ENCODE assay signal across 1 cellular context in genomic region chr11:66282468-66283455, GRCh38.
TF ChIP-seq lines count a peak whose summit lies in the region.

No MANE protein-coding gene starts in this region.

TF ChIP-seq in H1, 55 proteins besides CTCF, POLR2A, EP300 and RAD21:
- peak; percentile 97 to 99 for TF ChIP-seq SIN3A (conservative IDR thresholded peaks at IDR 0.05 in 1 of 2, IDR thresholded peaks at IDR 0.05 in 1 of 2; ENCODE audit: low read depth in 1 of 2, low read length in 2 of 2)
- peak; percentile 69 for TF ChIP-seq CREB1 (IDR thresholded peaks at IDR 0.05)
- peak; percentile 29 for TF ChIP-seq ASH2L (IDR thresholded peaks at IDR 0.05; ENCODE audit: low read length)
- no peak for TF ChIP-seq CHD1 (IDR thresholded peaks at IDR 0.05; ENCODE audit: low read depth, low read length)
- TF ChIP-seq JUND (IDR thresholded peaks at IDR 0.05; ENCODE audit: low read length): no peak
- TF ChIP-seq RFX5 (IDR thresholded peaks at IDR 0.05; ENCODE audit: borderline replicate concordance, low read depth, low read length): no peak
- TF ChIP-seq, protein P1, sequence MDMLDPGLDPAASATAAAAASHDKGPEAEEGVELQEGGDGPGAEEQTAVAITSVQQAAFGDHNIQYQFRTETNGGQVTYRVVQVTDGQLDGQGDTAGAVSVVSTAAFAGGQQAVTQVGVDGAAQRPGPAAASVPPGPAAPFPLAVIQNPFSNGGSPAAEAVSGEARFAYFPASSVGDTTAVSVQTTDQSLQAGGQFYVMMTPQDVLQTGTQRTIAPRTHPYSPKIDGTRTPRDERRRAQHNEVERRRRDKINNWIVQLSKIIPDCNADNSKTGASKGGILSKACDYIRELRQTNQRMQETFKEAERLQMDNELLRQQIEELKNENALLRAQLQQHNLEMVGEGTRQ (IDR thresholded peaks at IDR 0.05; ENCODE audit: low read length): no peak
- 0 out of 2 replicates have a peak, but pooled peaks have one; percentile 23 for TF ChIP-seq TCF12 (IDR thresholded peaks at IDR 0.05; ENCODE audit: low read depth, low read length)
- no peak for TF ChIP-seq SP1 (IDR thresholded peaks at IDR 0.05; ENCODE audit: low read depth, low read length)
- 0 out of 2 replicates have a peak, but pooled peaks have one; percentile 20 for TF ChIP-seq KDM1A (IDR thresholded peaks at IDR 0.05; ENCODE audit: borderline replicate concordance, low read length)
- TF ChIP-seq PHF8 (conservative IDR thresholded peaks at IDR 0.05; ENCODE audit: low read depth, low read length): no peak
- peak; percentile 89 for TF ChIP-seq ATF3 (IDR thresholded peaks at IDR 0.05; ENCODE audit: insufficient read depth, low read depth, low read length)
- TF ChIP-seq CBX8 (IDR thresholded peaks at IDR 0.05; ENCODE audit: borderline replicate concordance, low read depth, low read length): no peak
- no peak for TF ChIP-seq TAF1 (IDR thresholded peaks at IDR 0.05; ENCODE audit: low read depth, low read length)
- peak; percentile 31 for TF ChIP-seq NANOG (IDR thresholded peaks at IDR 0.05; ENCODE audit: insufficient read depth, low read depth, low read length, poor library complexity, severe bottlenecking)
- peak; percentile 57; the same call in 1 of the 2 replicates for TF ChIP-seq YY1 (IDR thresholded peaks at IDR 0.05; ENCODE audit: low read depth, low read length)
- TF ChIP-seq, protein P2, sequence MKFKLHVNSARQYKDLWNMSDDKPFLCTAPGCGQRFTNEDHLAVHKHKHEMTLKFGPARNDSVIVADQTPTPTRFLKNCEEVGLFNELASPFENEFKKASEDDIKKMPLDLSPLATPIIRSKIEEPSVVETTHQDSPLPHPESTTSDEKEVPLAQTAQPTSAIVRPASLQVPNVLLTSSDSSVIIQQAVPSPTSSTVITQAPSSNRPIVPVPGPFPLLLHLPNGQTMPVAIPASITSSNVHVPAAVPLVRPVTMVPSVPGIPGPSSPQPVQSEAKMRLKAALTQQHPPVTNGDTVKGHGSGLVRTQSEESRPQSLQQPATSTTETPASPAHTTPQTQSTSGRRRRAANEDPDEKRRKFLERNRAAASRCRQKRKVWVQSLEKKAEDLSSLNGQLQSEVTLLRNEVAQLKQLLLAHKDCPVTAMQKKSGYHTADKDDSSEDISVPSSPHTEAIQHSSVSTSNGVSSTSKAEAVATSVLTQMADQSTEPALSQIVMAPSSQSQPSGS (IDR thresholded peaks at IDR 0.05; ENCODE audit: low read length): 0 out of 2 replicates have a peak, but pooled peaks have one; percentile 47
- TF ChIP-seq CTBP2 (IDR thresholded peaks at IDR 0.05; ENCODE audit: borderline replicate concordance, insufficient read depth, insufficient read length, low read length): no peak
- TF ChIP-seq BACH1 (IDR thresholded peaks at IDR 0.05; ENCODE audit: low read length): no peak
- TF ChIP-seq, protein P3, sequence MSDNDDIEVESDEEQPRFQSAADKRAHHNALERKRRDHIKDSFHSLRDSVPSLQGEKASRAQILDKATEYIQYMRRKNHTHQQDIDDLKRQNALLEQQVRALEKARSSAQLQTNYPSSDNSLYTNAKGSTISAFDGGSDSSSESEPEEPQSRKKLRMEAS (IDR thresholded peaks at IDR 0.05): peak; percentile 56
- peak; percentile 56; the same call in 1 of the 2 replicates for TF ChIP-seq SRF (IDR thresholded peaks at IDR 0.05; ENCODE audit: low read depth, low read length)
- TF ChIP-seq CHD2 (IDR thresholded peaks at IDR 0.05; ENCODE audit: low read length): peak; percentile 63; the same call in 1 of the 2 replicates
